ENCODE assay signal across 10 cellular contexts in the genomic region with DNA sequence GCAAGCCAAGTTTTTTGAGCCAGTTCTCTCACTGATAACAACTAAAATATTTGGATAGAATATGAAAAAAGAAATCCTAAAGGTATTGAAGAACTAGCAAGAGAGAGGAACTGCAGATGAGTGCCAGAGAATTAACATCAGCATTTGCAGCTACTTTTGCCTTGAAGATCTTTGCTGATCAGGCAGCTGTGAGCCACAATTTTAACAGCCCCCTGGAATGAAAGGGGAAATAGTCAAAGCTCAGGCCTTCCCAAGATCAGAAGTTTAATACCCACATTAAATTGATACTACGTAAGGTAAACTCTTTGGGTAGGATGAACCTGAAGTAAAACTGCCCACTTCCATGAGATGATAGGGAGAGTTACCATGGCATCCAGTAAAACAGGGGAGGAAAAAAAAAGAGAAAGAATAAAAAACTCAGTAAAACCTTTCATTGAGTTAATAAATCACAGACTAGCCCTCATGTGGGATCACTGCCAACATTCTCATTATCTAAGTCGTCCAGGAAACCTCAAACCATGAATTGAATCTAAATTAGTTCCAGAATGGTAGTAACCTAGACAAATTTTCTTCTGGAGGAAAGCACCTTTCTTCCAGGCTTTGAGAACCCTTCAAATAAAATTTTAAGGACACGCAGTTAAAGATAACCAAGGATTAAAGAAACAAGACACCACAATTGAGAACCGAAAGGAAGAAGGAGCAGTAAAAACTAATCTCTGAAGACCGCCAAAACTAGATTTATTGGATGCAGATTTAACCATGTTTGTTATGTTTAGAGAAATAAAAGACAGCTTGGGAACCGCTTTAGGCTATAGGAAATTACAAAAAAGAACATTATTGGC. TPM values are rescaled to one million over a fixed set of nuclear protein-coding genes. Genes with fewer than 3 reads are reported as not detected.
DNase-seq lines count a peak whose midpoint lies in the region; ATAC-seq, FAIRE-seq and TF ChIP-seq lines count a peak whose summit lies in the region.
"Had no signal": no experiment of that assay in that cellular context is flagged by ENCODE, and none has a peak within 500 bp of the region (broad histone marks: within the 10 kb centered on the region; RNA-seq: fewer than 3 reads in every experiment).

No MANE protein-coding gene starts in this region.

- no peaks in the 10 kb centered on the region for H3K27me3 ChIP-seq in GM12878 (replicated peaks in 1 of 2; ENCODE audit: control insufficient read depth in 2 of 2, insufficient read depth in 2 of 2, low read length in 1 of 2)

- peak; percentile 47 for FAIRE-seq in GM12878 (lab: Jason Lieb, UNC)
- FAIRE-seq: H1 had no signal

- no peak for TF ChIP-seq RAD21 in GM12878 (IDR thresholded peaks at IDR 0.05; ENCODE audit: insufficient read depth, low read depth, low read length)

- no peak for ATAC-seq in GM12878
- no peak for ATAC-seq in GM21390 (IDR thresholded peaks at IDR 0.05; ENCODE audit: unreplicated experiment)

- POLR2A ChIA-PET in GM12878 (lab: Charles Lee) = no interaction called here

- H3K9me3 ChIP-seq in GM12878 (replicated peaks; ENCODE audit: control insufficient read depth, insufficient read depth, low read length) = no peaks in the 10 kb centered on the region

- no TSS peak for BruUV-seq in GM12878 (replicated peaks; lab: Mats Ljungman, UMichigan)

- H3K79me2 ChIP-seq in GM12878 (ENCODE audit: control insufficient read depth, insufficient read depth, low read length) = no peaks in the 10 kb centered on the region

- SMC1A ChIA-PET in GM12878 (lab: Charles Lee; ENCODE audit: uncharacterized antibody, unreplicated experiment) = no interaction called here

- TF ChIP-seq CTCF in AG10803 (conservative IDR thresholded peaks at IDR 0.05; ENCODE audit: low read length) = no peak
- TF ChIP-seq CTCF in GM12878 (IDR thresholded peaks at IDR 0.05 in 2 of 3, conservative IDR thresholded peaks at IDR 0.05 in 1 of 3; ENCODE audit: control insufficient read depth in 2 of 3, extremely low read depth in 1 of 3, insufficient read depth in 1 of 3, low read depth in 3 of 3, low read length in 3 of 3) = no peak

- TF ChIP-seq POLR2A in GM12878 (IDR thresholded peaks at IDR 0.05; ENCODE audit: low read depth, low read length) = no peak

- H2AFZ ChIP-seq in GM12878 (ENCODE audit: control insufficient read depth, low read depth, low read length) = no peak overlapping the region

- no peak overlapping the region for H3K27ac ChIP-seq in GM12878 (ENCODE audit: control insufficient read depth, insufficient read depth)

- no peak overlapping the region for H3K4me2 ChIP-seq in GM12878 (ENCODE audit: control insufficient read depth, insufficient read depth)

- intact Hi-C loops in GM12878 (cut with micrococcal nuclease; ENCODE audit: unreplicated experiment) = no loop called here

- peak; percentile 91 for DNase-seq in AG10803 (ENCODE audit: low read depth)
- DNase-seq in HuH-7 (ENCODE audit: low spot score) = peak; percentile 10
- no peak for DNase-seq in GM12878 (ENCODE audit: low read depth, low spot score)
- peak; percentile 73 to 83 for DNase-seq in lung microvascular endothelial cell (ENCODE audit: low read depth in 2 of 2)
- DNase-seq in GF-D8 (lab: John Stamatoyannopoulos, UW) = no peak
- DNase-seq in activated CD4-positive, alpha-beta T cell treated with anti-CD3 and anti-CD28 coated beads for 1 hour = no peak
- DNase-seq in GOT3 (lab: John Stamatoyannopoulos, UW) = no peak
- DNase-seq: SW 1271 had no signal

- in situ Hi-C loops in GM12878 (cut with MboI) = no loop called here

- 59% methylated on average over 6 of the region's 6 CpGs for whole genome bisulfite sequencing in GM12878 (ENCODE audit: insufficient coverage, insufficient replicate concordance, low lambda C conversion rate, missing lambda C conversion rate)

- H3K9ac ChIP-seq in GM12878 (ENCODE audit: control insufficient read depth, insufficient read depth, low read length) = no peak overlapping the region

- no peak for TF ChIP-seq EP300 in GM12878 (IDR thresholded peaks at IDR 0.05; ENCODE audit: borderline replicate concordance in 1 of 2, control insufficient read depth in 1 of 2, low read depth in 2 of 2, low read length in 2 of 2)

- no peaks in the 10 kb centered on the region for H3K4me1 ChIP-seq in GM12878 (ENCODE audit: control insufficient read depth, insufficient read depth, low read length)

- H3K36me3 ChIP-seq in GM12878 (ENCODE audit: control insufficient read depth in 2 of 2, insufficient read depth in 2 of 2, low read length in 1 of 2) = no peaks in the 10 kb centered on the region

- RAD21 ChIA-PET in GM12878 (lab: Charles Lee; ENCODE audit: unreplicated experiment) = no interaction called here

- CTCF ChIA-PET in GM12878 (lab: Yijun Ruan, JAX) = interaction anchor here (0.7 kb wide), 1 partner anchor 617 kb away, joined by 5 read pairs; no protein-coding TSS in a partner anchor

- no peak overlapping the region for H3K4me3 ChIP-seq in AG10803 (ENCODE audit: low read length)
- no peak overlapping the region for H3K4me3 ChIP-seq in GM12878

- H4K20me1 ChIP-seq in GM12878 (ENCODE audit: control insufficient read depth, insufficient read depth) = no peaks in the 10 kb centered on the region

TF ChIP-seq in GM12878, 131 proteins besides CTCF, POLR2A, EP300 and RAD21 (continues in another document):
- TF ChIP-seq TAF1 (IDR thresholded peaks at IDR 0.05; ENCODE audit: borderline replicate concordance, low read depth, low read length) (no peak), ATF7 (IDR thresholded peaks at IDR 0.05; ENCODE audit: low read depth) (no peak), SPI1 (IDR thresholded peaks at IDR 0.05; ENCODE audit: borderline replicate concordance, insufficient read depth, low read depth, low read length) (no peak), JUND (IDR thresholded peaks at IDR 0.05; ENCODE audit: low read depth, low read length) (no peak), KDM1A (IDR thresholded peaks at IDR 0.05; ENCODE audit: borderline replicate concordance) (no peak)
- TF ChIP-seq, protein P1, sequence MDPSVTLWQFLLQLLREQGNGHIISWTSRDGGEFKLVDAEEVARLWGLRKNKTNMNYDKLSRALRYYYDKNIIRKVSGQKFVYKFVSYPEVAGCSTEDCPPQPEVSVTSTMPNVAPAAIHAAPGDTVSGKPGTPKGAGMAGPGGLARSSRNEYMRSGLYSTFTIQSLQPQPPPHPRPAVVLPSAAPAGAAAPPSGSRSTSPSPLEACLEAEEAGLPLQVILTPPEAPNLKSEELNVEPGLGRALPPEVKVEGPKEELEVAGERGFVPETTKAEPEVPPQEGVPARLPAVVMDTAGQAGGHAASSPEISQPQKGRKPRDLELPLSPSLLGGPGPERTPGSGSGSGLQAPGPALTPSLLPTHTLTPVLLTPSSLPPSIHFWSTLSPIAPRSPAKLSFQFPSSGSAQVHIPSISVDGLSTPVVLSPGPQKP (IDR thresholded peaks at IDR 0.05; ENCODE audit: low read depth, low read length) = no peak
- TF ChIP-seq, protein P2, sequence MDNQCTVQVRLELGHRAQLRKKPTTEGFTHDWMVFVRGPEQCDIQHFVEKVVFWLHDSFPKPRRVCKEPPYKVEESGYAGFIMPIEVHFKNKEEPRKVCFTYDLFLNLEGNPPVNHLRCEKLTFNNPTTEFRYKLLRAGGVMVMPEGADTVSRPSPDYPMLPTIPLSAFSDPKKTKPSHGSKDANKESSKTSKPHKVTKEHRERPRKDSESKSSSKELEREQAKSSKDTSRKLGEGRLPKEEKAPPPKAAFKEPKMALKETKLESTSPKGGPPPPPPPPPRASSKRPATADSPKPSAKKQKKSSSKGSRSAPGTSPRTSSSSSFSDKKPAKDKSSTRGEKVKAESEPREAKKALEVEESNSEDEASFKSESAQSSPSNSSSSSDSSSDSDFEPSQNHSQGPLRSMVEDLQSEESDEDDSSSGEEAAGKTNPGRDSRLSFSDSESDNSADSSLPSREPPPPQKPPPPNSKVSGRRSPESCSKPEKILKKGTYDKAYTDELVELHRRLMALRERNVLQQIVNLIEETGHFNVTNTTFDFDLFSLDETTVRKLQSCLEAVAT (IDR thresholded peaks at IDR 0.05) = peak; percentile 75; the same call in 1 of the 2 replicates

RNA-seq across cellular contexts. Expression of a gene that starts 28.3 kb away (rescaled TPM):
- 28.6 and 32.9 TPM in 2 replicates for total RNA-seq in GM12878 (2013; cell fraction: nucleolus; rRNA removed)
- 74.3 and 96.9 TPM in 2 replicates for total RNA-seq in GM12878 (2014; rRNA removed)
- 125 and 126 TPM in 2 replicates for total RNA-seq in GM12878 (2014; rRNA removed; fragmentation: Illumina TruSeq; extraction: Trizol)
- total RNA-seq in GM12878 (2021) = 77.6 and 79.7 TPM in 2 replicates
- 100 TPM for polyA plus RNA-seq in GM12878 (2011; ENCODE audit: low read depth)
- 116 and 183 TPM in 2 replicates for polyA plus RNA-seq in GM12878 (2011; rRNA removed)
- 32.6 and 35.5 TPM in 2 replicates for polyA plus RNA-seq in GM12878 (2011; cell fraction: cytosol; rRNA removed)
- polyA plus RNA-seq in GM12878 (2011; cell fraction: nucleus; rRNA removed) = 31.1 and 33.9 TPM in 2 replicates
- 65.6 and 81.8 TPM in 2 replicates for polyA plus RNA-seq in GM12878 (2012)
- polyA plus RNA-seq in GM12878 (2014; fragmentation: Illumina TruSeq; extraction: Trizol) = 128 and 165 TPM in 2 replicates
- 100 to 1,000 TPM; 216 to 327 TPM for polyA plus RNA-seq in GM12878 (2014; fragmentation: Nextera tagmentation; extraction: Ambion mirVana)
- 73.2 and 75.6 TPM in 2 replicates for polyA plus RNA-seq in GM12878 (2014; rRNA removed)
- polyA plus RNA-seq in GM12878 (2016; fragmentation: Nextera tagmentation; extraction: Ambion mirVana) = 100 to 1,000 TPM; 156 to 161 TPM
- polyA minus RNA-seq in GM12878 (2011; rRNA and poly(A)+ RNA removed) = 31.3 and 37.3 TPM in 2 replicates
- 19.6 and 21.4 TPM in 2 replicates for polyA minus RNA-seq in GM12878 (2011; cell fraction: cytosol; rRNA and poly(A)+ RNA removed)
- 10.8 and 11.2 TPM in 2 replicates for polyA minus RNA-seq in GM12878 (2011; cell fraction: nucleus; rRNA and poly(A)+ RNA removed)
- 95.2 and 102 TPM in 2 replicates for total RNA-seq in lung microvascular endothelial cell

RNA-seq across cellular contexts. Expression of a gene that starts 33.8 kb away (rescaled TPM):
- 85.9 and 89.7 TPM in 2 replicates for total RNA-seq in GM12878 (2013; cell fraction: nucleolus; rRNA removed)
- 4.4 and 6.9 TPM in 2 replicates for total RNA-seq in GM12878 (2014; rRNA removed)
- total RNA-seq in GM12878 (2014; rRNA removed; fragmentation: Illumina TruSeq; extraction: Trizol) = 4.3 and 5.6 TPM in 2 replicates
- total RNA-seq in GM12878 (2021) = 5.8 and 6.6 TPM in 2 replicates
- 15.0 TPM for polyA plus RNA-seq in GM12878 (2011; ENCODE audit: low read depth)
- polyA plus RNA-seq in GM12878 (2011; rRNA removed) = 16.3 and 17.0 TPM in 2 replicates
- 12.0 and 18.5 TPM in 2 replicates for polyA plus RNA-seq in GM12878 (2011; cell fraction: cytosol; rRNA removed)
- 67.5 and 71.7 TPM in 2 replicates for polyA plus RNA-seq in GM12878 (2011; cell fraction: nucleus; rRNA removed)
- polyA plus RNA-seq in GM12878 (2012) = 26.3 and 33.3 TPM in 2 replicates
- polyA plus RNA-seq in GM12878 (2014; fragmentation: Illumina TruSeq; extraction: Trizol) = 3.0 and 7.9 TPM in 2 replicates
- polyA plus RNA-seq in GM12878 (2014; fragmentation: Nextera tagmentation; extraction: Ambion mirVana) = 1 to 10 TPM; 1.3 to 1.4 TPM
- polyA plus RNA-seq in GM12878 (2014; rRNA removed) = 12.6 and 14.5 TPM in 2 replicates
- polyA plus RNA-seq in GM12878 (2016; fragmentation: Nextera tagmentation; extraction: Ambion mirVana) = 1 to 10 TPM; 3.4 to 4.4 TPM
- 9.0 and 15.5 TPM in 2 replicates for polyA minus RNA-seq in GM12878 (2011; rRNA and poly(A)+ RNA removed)
- polyA minus RNA-seq in GM12878 (2011; cell fraction: cytosol; rRNA and poly(A)+ RNA removed) = 2.9 and 3.8 TPM in 2 replicates
- 8.7 and 12.5 TPM in 2 replicates for polyA minus RNA-seq in GM12878 (2011; cell fraction: nucleus; rRNA and poly(A)+ RNA removed)
- total RNA-seq in lung microvascular endothelial cell = 7.0 and 7.9 TPM in 2 replicates

Comparison
In these comparisons a context has a peak if more than half of its experiments do, and no peak if none do; other contexts are left out.
1. DNase-seq: peak in AG10803 (single experiment), HuH-7 (single experiment) and lung microvascular endothelial cell (2 of 2); none in GM12878 (single experiment), GF-D8 (single experiment), activated CD4-positive, alpha-beta T cell treated with anti-CD3 and anti-CD28 coated beads for 1 hour (single experiment) and GOT3 (single experiment).